21 cellular contexts compared by ENCODE assay signal in genomic region chr4:137394000-137394399, GRCh38.
DNase-seq lines count a peak whose midpoint lies in the region; ATAC-seq and TF ChIP-seq lines count a peak whose summit lies in the region.
"Had no signal": no experiment of that assay in that cellular context is flagged by ENCODE, and none has a peak within 500 bp of the region (broad histone marks: within the 10 kb centered on the region; RNA-seq: fewer than 3 reads in every experiment).

No MANE protein-coding gene starts in this region.

- intact Hi-C loops in CD8-positive, alpha-beta T cell (cut with DNase I, micrococcal nuclease), result no loop called here

- H3K4me1 ChIP-seq in HEK293 (ENCODE audit: control insufficient read depth, insufficient read depth, low read length), result no peaks in the 10 kb centered on the region
- H3K4me1 ChIP-seq in CD8-positive, alpha-beta T cell (ENCODE audit: insufficient read depth, low read length), result no peaks in the 10 kb centered on the region

- no peaks in the 10 kb centered on the region for H3K27me3 ChIP-seq in CD8-positive, alpha-beta T cell (ENCODE audit: insufficient read depth, low read length)
- H3K27me3 ChIP-seq: heart left ventricle, MG63 had no signal

- POLR2A ChIA-PET in HEK293 (lab: Yijun Ruan, JAX), result no interaction called here
- POLR2A ChIA-PET in CD8-positive, alpha-beta T cell (lab: Charles Lee), result no interaction called here

- H3K4me3 ChIP-seq in HEK293 (ENCODE audit: low read depth, low read length), result no peak overlapping the region
- H3K4me3 ChIP-seq in CD8-positive, alpha-beta T cell (ENCODE audit: low read depth, low read length), result no peak overlapping the region
- H3K4me3 ChIP-seq: heart left ventricle, MG63, thoracic aorta had no signal

- no peaks in the 10 kb centered on the region for H3K36me3 ChIP-seq in HEK293 (ENCODE audit: control insufficient read depth in 2 of 2, insufficient read depth in 1 of 2, low read length in 2 of 2)
- no peaks in the 10 kb centered on the region for H3K36me3 ChIP-seq in CD8-positive, alpha-beta T cell (ENCODE audit: insufficient read depth, low read length)
- H3K36me3 ChIP-seq: heart left ventricle, MG63, thoracic aorta had no signal

- TF ChIP-seq CTCF in HEK293 (tag by site-specific recombination; IDR thresholded peaks at IDR 0.05) (no peak), brain (conservative IDR thresholded peaks at IDR 0.05) (no peak)
- no peak for TF ChIP-seq CTCF in CD8-positive, alpha-beta T cell (IDR thresholded peaks at IDR 0.05)

- peaks cover 0 to 4% (median 0%) of the 10 kb centered on the region in 5 experiments for H3K9me3 Mint-ChIP-seq in brain
- peaks cover 2% of the 10 kb centered on the region for H3K9me3 Mint-ChIP-seq in CD8-positive, alpha-beta T cell
- H3K9me3 Mint-ChIP-seq: memory B cell, neural crest cell had no signal

- peaks cover 41% of the 10 kb centered on the region for H3K4me1 Mint-ChIP-seq in brain
- H3K4me1 Mint-ChIP-seq in CD8-positive, alpha-beta T cell (ENCODE audit: low read depth), result no peaks in the 10 kb centered on the region
- H3K4me1 Mint-ChIP-seq: memory B cell, T-cell had no signal

- DNase-seq in NCI-H2081 (lab: John Stamatoyannopoulos, UW) (peak; percentile 66 to 91), left kidney (ENCODE audit: low read depth, low spot score) (peak; percentile 39)
- no peak for DNase-seq in CD8-positive, alpha-beta T cell
- DNase-seq: activated CD4-positive, alpha-beta T cell treated with anti-CD3 and anti-CD28 coated beads, Interleukin-2, amount 50 U/mL, for 48 hours; activated naive CD4-positive, alpha-beta T cell treated with anti-CD3 and anti-CD28 coated beads, Interleukin-2, amount 50 U/mL, for 16 hours; AML-193; dermis blood vessel endothelial cell; heart left ventricle; MG63; NCI-H2107; T-cell had no signal

- no peaks in the 10 kb centered on the region for H3K9me3 ChIP-seq in HEK293 (ENCODE audit: control insufficient read depth, insufficient read depth, low read depth, low read length)
- no peaks in the 10 kb centered on the region for H3K9me3 ChIP-seq in CD8-positive, alpha-beta T cell (ENCODE audit: low read length)
- H3K9me3 ChIP-seq: heart left ventricle, MG63, thoracic aorta had no signal

- CTCF ChIA-PET in HEK293 (lab: Yijun Ruan, JAX), result no interaction called here
- CTCF ChIA-PET in CD8-positive, alpha-beta T cell (lab: Charles Lee), result no interaction called here

- ATAC-seq in GM21786 (IDR thresholded peaks at IDR 0.05; ENCODE audit: unreplicated experiment), result no peak
- no peak for ATAC-seq in CD8-positive, alpha-beta T cell
- ATAC-seq in HG02970 (IDR thresholded peaks at IDR 0.05; ENCODE audit: low FRiP score, unreplicated experiment), result no peak
- ATAC-seq in HG03469 (IDR thresholded peaks at IDR 0.05; ENCODE audit: unreplicated experiment), result no peak
- ATAC-seq: T-cell had no signal

- no peaks in the 10 kb centered on the region for H3K36me3 Mint-ChIP-seq in brain
- no peaks in the 10 kb centered on the region for H3K36me3 Mint-ChIP-seq in CD8-positive, alpha-beta T cell
- H3K36me3 Mint-ChIP-seq: memory B cell, T-cell had no signal

- peak overlapping the region in 3 of 5 experiments; percentile 50 to 80 (median 79) for H3K27ac Mint-ChIP-seq in brain
- H3K27ac Mint-ChIP-seq in CD8-positive, alpha-beta T cell, result no peak overlapping the region
- H3K27ac Mint-ChIP-seq: memory B cell, T-cell had no signal

- H3K27me3 Mint-ChIP-seq in brain, result no peaks in the 10 kb centered on the region
- no peaks in the 10 kb centered on the region for H3K27me3 Mint-ChIP-seq in CD8-positive, alpha-beta T cell (ENCODE audit: low read depth)
- H3K27me3 Mint-ChIP-seq: memory B cell, T-cell had no signal

- no peak overlapping the region for H3K4me3 Mint-ChIP-seq in brain
- H3K4me3 Mint-ChIP-seq in CD8-positive, alpha-beta T cell, result no peak overlapping the region
- H3K4me3 Mint-ChIP-seq: memory B cell, neural crest cell, T-cell had no signal

- no peak overlapping the region for H3K27ac ChIP-seq in HEK293 (ENCODE audit: extremely low read depth, low read depth, low read length)
- H3K27ac ChIP-seq in CD8-positive, alpha-beta T cell (ENCODE audit: low read depth, low read length), result no peak overlapping the region
- H3K27ac ChIP-seq: epithelial cell of prostate, thoracic aorta, VCaP had no signal

TF ChIP-seq in HEK293, 187 proteins besides CTCF, POLR2A, EP300 and RAD21:
- TF ChIP-seq ZNF133 (tag by site-specific recombination; IDR thresholded peaks at IDR 0.05) (peak; percentile 83), ZNF138 (tag by site-specific recombination; IDR thresholded peaks at IDR 0.05; ENCODE audit: borderline replicate concordance) (no peak), GFI1B (tag by site-specific recombination; IDR thresholded peaks at IDR 0.05) (no peak), ZNF398 (tag by site-specific recombination; IDR thresholded peaks at IDR 0.05) (no peak), ZNF404 (tag by site-specific recombination; IDR thresholded peaks at IDR 0.05) (no peak), BCL11B (tag by site-specific recombination; IDR thresholded peaks at IDR 0.05; ENCODE audit: low read depth) (no peak)

Comparison
In these comparisons a context has a peak if more than half of its experiments do, and no peak if none do; other contexts are left out.
1. DNase-seq: peak in NCI-H2081 (2 of 2) and left kidney (single experiment); none in CD8-positive, alpha-beta T cell (0 of 7).